In genomic region chr13:48646791-48647190, GRCh38 we compare ENCODE assay signal across 16 cellular contexts. TPM values are rescaled to one million over a fixed set of nuclear protein-coding genes. Genes with fewer than 3 reads are reported as not detected.
DNase-seq lines count a peak whose midpoint lies in the region; ATAC-seq and TF ChIP-seq lines count a peak whose summit lies in the region.
"Had no signal": no experiment of that assay in that cellular context is flagged by ENCODE, and none has a peak within 500 bp of the region (broad histone marks: within the 10 kb centered on the region; RNA-seq: fewer than 3 reads in every experiment).

No MANE protein-coding gene starts in this region.

- H3K36me3 ChIP-seq in GM23338 (ENCODE audit: insufficient read depth): no peaks in the 10 kb centered on the region
- no peaks in the 10 kb centered on the region for H3K36me3 ChIP-seq in esophagus muscularis mucosa
- no peaks in the 10 kb centered on the region for H3K36me3 ChIP-seq in upper lobe of right lung

- TF ChIP-seq POLR2A in esophagus muscularis mucosa (IDR thresholded peaks at IDR 0.05; ENCODE audit: low read depth): no peak

- H3K4me1 ChIP-seq in GM23338 (ENCODE audit: insufficient read depth) (no peaks in the 10 kb centered on the region), esophagus muscularis mucosa (no peaks in the 10 kb centered on the region), upper lobe of right lung (no peaks in the 10 kb centered on the region)

- H3K9me2 ChIP-seq in GM23338 (ENCODE audit: insufficient read depth): no peaks in the 10 kb centered on the region

- no peaks in the 10 kb centered on the region for H3K79me2 ChIP-seq in GM23338 (replicated peaks; ENCODE audit: insufficient read depth)

- no peaks in the 10 kb centered on the region for H4K20me1 ChIP-seq in GM23338 (replicated peaks; ENCODE audit: insufficient read depth)

- no peaks in the 10 kb centered on the region for H3F3A ChIP-seq in GM23338 (replicated peaks; ENCODE audit: low read depth)

- no peak overlapping the region for H3K4me3 Mint-ChIP-seq in GM23338
- H3K4me3 Mint-ChIP-seq: B cell; CD4-positive, alpha-beta memory T cell; HFFc6; IgD-negative memory B cell had no signal

- H3K27me3 Mint-ChIP-seq in GM23338 (ENCODE audit: insufficient read depth, low read depth, poor library complexity): no peaks in the 10 kb centered on the region

- no peak overlapping the region for H3K4me2 ChIP-seq in GM23338

- TF ChIP-seq EP300 in esophagus muscularis mucosa (IDR thresholded peaks at IDR 0.05): no peak

- H3K4me3 ChIP-seq in GM23338 (no peak overlapping the region), esophagus muscularis mucosa (no peak overlapping the region), upper lobe of right lung (no peak overlapping the region), dorsolateral prefrontal cortex (no peak overlapping the region)

- no peaks in the 10 kb centered on the region for H3K36me3 Mint-ChIP-seq in GM23338 (ENCODE audit: low read depth)
- H3K36me3 Mint-ChIP-seq: CD4-positive, alpha-beta memory T cell; IgD-negative memory B cell had no signal

- no peaks in the 10 kb centered on the region for H3K4me1 Mint-ChIP-seq in GM23338
- H3K4me1 Mint-ChIP-seq: B cell, IgD-negative memory B cell had no signal

- ATAC-seq in GM23338: peak; percentile 37; the same call in 2 of the 3 replicates
- peak; percentile 36 for ATAC-seq in upper lobe of right lung
- ATAC-seq in HG03442 (IDR thresholded peaks at IDR 0.05; ENCODE audit: unreplicated experiment): no peak

- intact Hi-C loops in esophagus muscularis mucosa (cut with DNase I) (no loop called here), upper lobe of right lung (cut with DNase I) (no loop called here), dorsolateral prefrontal cortex (cut with DNase I) (no loop called here)

- H2AFZ ChIP-seq in GM23338: no peak overlapping the region

- H3K9me3 Mint-ChIP-seq in GM23338: no peaks in the 10 kb centered on the region
- H3K9me3 Mint-ChIP-seq: CD4-positive, alpha-beta memory T cell; HFFc6; IgD-negative memory B cell had no signal

- H3K27ac Mint-ChIP-seq in GM23338: no peak overlapping the region
- H3K27ac Mint-ChIP-seq: B cell; CD4-positive, alpha-beta memory T cell; HFFc6; IgD-negative memory B cell had no signal

- H3K9me3 ChIP-seq in esophagus muscularis mucosa (no peaks in the 10 kb centered on the region), upper lobe of right lung (no peaks in the 10 kb centered on the region)

- TF ChIP-seq CTCF in GM23338 (conservative IDR thresholded peaks at IDR 0.05; ENCODE audit: low read depth in 2 of 2) (0 out of 4 replicates have a peak, but pooled peaks of 1 of the 2 experiments have one; percentile 9), esophagus muscularis mucosa (IDR thresholded peaks at IDR 0.05) (no peak), upper lobe of right lung (IDR thresholded peaks at IDR 0.05) (no peak), dorsolateral prefrontal cortex (IDR thresholded peaks at IDR 0.05 in 54 of 56, conservative IDR thresholded peaks at IDR 0.05 in 2 of 56; ENCODE audit: low read depth in 1 of 56, partially characterized antibody in 56 of 56) (no peak)

- DNase-seq in GM23338 (ENCODE audit: low spot score) (no peak), NCI-H82 treated with DMSO at 0.1 percent for 48 hours (lab: John Stamatoyannopoulos, UW; ENCODE audit: unreplicated experiment) (peak; percentile 12), esophagus muscularis mucosa (ENCODE audit: extremely low spot score) (peak; percentile 89), upper lobe of right lung (no peak), RPMI8226 (no peak), dorsolateral prefrontal cortex (no peak)
- DNase-seq: CD4-positive, alpha-beta memory T cell; DMS79; HCEC 1CT; HFFc6 had no signal

- H3K27me3 ChIP-seq in GM23338 (ENCODE audit: insufficient read depth): no peaks in the 10 kb centered on the region
- no peaks in the 10 kb centered on the region for H3K27me3 ChIP-seq in esophagus muscularis mucosa
- H3K27me3 ChIP-seq in upper lobe of right lung: no peaks in the 10 kb centered on the region
- H3K27me3 ChIP-seq in dorsolateral prefrontal cortex: peaks cover 0 to 1% (median 0%) of the 10 kb centered on the region in 45 donors

- 94% methylated on average over 3 of the region's 3 CpGs for WGBS in esophagus muscularis mucosa

- H3K27ac ChIP-seq in GM23338 (ENCODE audit: low read depth) (no peak overlapping the region), esophagus muscularis mucosa (replicated peaks in 1 of 4) (no peak overlapping the region), upper lobe of right lung (no peak overlapping the region), dorsolateral prefrontal cortex (no peak overlapping the region)
- H3K27ac ChIP-seq: C4-2B had no signal

TF ChIP-seq in GM23338, 12 proteins besides CTCF, POLR2A, EP300 and RAD21 (continues in another document):
- no peak for TF ChIP-seq EZH2 (IDR thresholded peaks at IDR 0.05; ENCODE audit: low read depth, unreplicated experiment)
- no peak for TF ChIP-seq NANOG (IDR thresholded peaks at IDR 0.05; ENCODE audit: borderline replicate concordance)
- TF ChIP-seq JUNB (IDR thresholded peaks at IDR 0.05; ENCODE audit: unreplicated experiment): no peak
- no peak for TF ChIP-seq ETS1 (IDR thresholded peaks at IDR 0.05)
- no peak for TF ChIP-seq POLR2AphosphoS5 (IDR thresholded peaks at IDR 0.05; ENCODE audit: low read depth)
- TF ChIP-seq CREB1 (CRISPR knock-in tag; IDR thresholded peaks at IDR 0.05; ENCODE audit: low read depth): no peak
- TF ChIP-seq ZNF462 (CRISPR knock-in tag; IDR thresholded peaks at IDR 0.05): no peak

RNA-seq across cellular contexts. Expression of gene CYSLTR2, which starts 6.9 kb away (rescaled TPM):
- total RNA-seq in GM23338 (2014; rRNA removed; shearing (Covaris generic)): not detected in 2 replicates
- polyA plus RNA-seq in GM23338 (2016; fragmentation: Nextera tagmentation; extraction: Ambion mirVana): not detected in 2 replicates
- total RNA-seq in esophagus muscularis mucosa: 1 to 10 TPM in 3 of 4 donors, under 1 TPM in 1; 0.83 to 4.2 (median 1.2) TPM
- total RNA-seq in upper lobe of right lung: 0.67 TPM
- 1 to 10 TPM; 1.2 to 8.5 (median 2.8) TPM for total RNA-seq in dorsolateral prefrontal cortex
- total RNA-seq: B cell, H1, HFFc6, HT-29 had no signal
- polyA plus RNA-seq: H1, IgD-negative memory B cell had no signal

Comparison
In these comparisons a context has a peak if more than half of its experiments do, and no peak if none do; other contexts are left out.
1. DNase-seq: peak in NCI-H82 treated with DMSO at 0.1 percent for 48 hours (single experiment) and esophagus muscularis mucosa (single experiment); none in GM23338 (single experiment), upper lobe of right lung (single experiment), RPMI8226 (single experiment) and dorsolateral prefrontal cortex (0 of 10).